Comparison of ENCODE assay signal across 1 cellular context in genomic region chr7:158411232-158411950, GRCh38.
TF ChIP-seq lines count a peak whose summit lies in the region.

No MANE protein-coding gene starts in this region.

TF ChIP-seq in K562, 482 proteins besides CTCF, POLR2A, EP300 and RAD21 (continued from another document):
- TF ChIP-seq FOXK1 (CRISPR knock-in tag; IDR thresholded peaks at IDR 0.05; ENCODE audit: borderline replicate concordance) (no peak), GATAD2B (IDR thresholded peaks at IDR 0.05; ENCODE audit: borderline replicate concordance) (no peak), ZSCAN29 (IDR thresholded peaks at IDR 0.05) (no peak), ZNF778 (CRISPR knock-in tag; IDR thresholded peaks at IDR 0.05) (no peak), MECOM (CRISPR knock-in tag; IDR thresholded peaks at IDR 0.05) (no peak), CTCFL (IDR thresholded peaks at IDR 0.05; ENCODE audit: borderline replicate concordance, insufficient read depth, low read depth, low read length, poor library complexity, severe bottlenecking) (no peak), PPARD (CRISPR knock-in tag; IDR thresholded peaks at IDR 0.05) (no peak), HNRNPLL (IDR thresholded peaks at IDR 0.05; ENCODE audit: low read depth, low read length, poor library complexity, severe bottlenecking) (no peak)
TF ChIP-seq in K562: peak in this region for 0.
